ENCODE assay signal across 24 cellular contexts in the genomic region with DNA sequence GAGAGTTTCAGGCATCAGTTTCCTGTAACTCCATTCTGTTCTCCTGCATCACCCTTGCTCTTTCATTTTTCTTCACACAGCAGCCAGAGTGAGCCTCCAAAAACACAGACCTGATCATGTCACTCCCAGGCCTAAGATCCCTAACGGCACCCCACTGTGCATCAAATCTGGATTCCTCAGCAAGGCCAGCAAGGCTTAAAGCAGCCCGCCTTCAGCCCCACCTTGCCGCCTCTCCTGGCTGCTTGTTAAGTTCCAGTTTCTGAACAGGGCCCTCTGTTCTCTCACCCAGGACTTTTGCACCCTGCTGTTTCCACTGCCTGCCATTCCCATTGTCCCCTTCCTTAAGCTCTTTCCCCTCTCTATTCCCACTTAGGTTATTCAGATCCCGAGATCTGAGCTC. TPM values are rescaled to one million over a fixed set of nuclear protein-coding genes. Genes with fewer than 3 reads are reported as not detected.
DNase-seq lines count a peak whose midpoint lies in the region; ATAC-seq and TF ChIP-seq lines count a peak whose summit lies in the region.
"Had no signal": no experiment of that assay in that cellular context is flagged by ENCODE, and none has a peak within 500 bp of the region (broad histone marks: within the 10 kb centered on the region; RNA-seq: fewer than 3 reads in every experiment).

No MANE protein-coding gene starts in this region.

- DNase-seq in DMS53 (lab: John Stamatoyannopoulos, UW) (peak; percentile 60), DMS53 treated with DMSO at 0.1 percent for 48 hours (lab: John Stamatoyannopoulos, UW; ENCODE audit: unreplicated experiment) (no peak), left lung (no peak), uterus (no peak)
- DNase-seq: 8988T; activated CD4-positive, alpha-beta memory T cell treated with anti-CD3 and anti-CD28 coated beads for 36 hours; activated naive CD4-positive, alpha-beta T cell treated with Interleukin-2 at 50 U/mL for 16 hours; anterior cingulate cortex; effector memory CD8-positive, alpha-beta T cell; head of caudate nucleus; immature natural killer cell; naive B cell; NCI-H1417 treated with DMSO at 0.1 percent for 48 hours; NCI-H2171; NCI-H526 treated with DMSO at 0.1 percent for 48 hours; ovary; stimulated activated CD4-positive, alpha-beta T cell treated with anti-CD3 and anti-CD28 coated beads, Interleukin-4, amount 100 ng/mL, for 1 hour; T-helper 17 cell; WERI-Rb-1 had no signal

- intact Hi-C loops in left lung (cut with DNase I) (no loop called here), uterus (cut with DNase I; ENCODE audit: low total_unique reads) (no loop called here)

- H3K9me3 Mint-ChIP-seq in stimulated activated memory B cell treated with anti-CD40 and anti-IgM and Interleukin-4, amounts not matched to agents 10 μg/mL and 1 μg/mL and 100 μg/mL, for 72 hours, result peaks cover 2% of the 10 kb centered on the region
- H3K9me3 Mint-ChIP-seq: activated CD4-positive, alpha-beta memory T cell treated with anti-CD3 and anti-CD28 coated beads for 36 hours; effector memory CD8-positive, alpha-beta T cell; immature natural killer cell; naive B cell had no signal

- H3K27me3 Mint-ChIP-seq in stimulated activated memory B cell treated with anti-CD40 and anti-IgM and Interleukin-4, amounts not matched to agents 10 μg/mL and 1 μg/mL and 100 μg/mL, for 72 hours, result peaks cover 12% of the 10 kb centered on the region

- TF ChIP-seq POLR2A in uterus (IDR thresholded peaks at IDR 0.05), result no peak

- no peaks in the 10 kb centered on the region for H3K36me3 Mint-ChIP-seq in stimulated activated memory B cell treated with anti-CD40 and anti-IgM and Interleukin-4, amounts not matched to agents 10 μg/mL and 1 μg/mL and 100 μg/mL, for 72 hours
- H3K36me3 Mint-ChIP-seq: activated CD4-positive, alpha-beta memory T cell treated with anti-CD3 and anti-CD28 coated beads for 36 hours; immature natural killer cell; naive B cell had no signal

- H3K27ac ChIP-seq in left lung (peak overlapping the region; percentile 14 to 46), uterus (no peak overlapping the region)
- H3K27ac ChIP-seq: ovary, WERI-Rb-1 had no signal

- H3K27ac Mint-ChIP-seq in stimulated activated memory B cell treated with anti-CD40 and anti-IgM and Interleukin-4, amounts not matched to agents 10 μg/mL and 1 μg/mL and 100 μg/mL, for 72 hours, result no peak overlapping the region
- H3K27ac Mint-ChIP-seq: activated CD4-positive, alpha-beta memory T cell treated with anti-CD3 and anti-CD28 coated beads for 36 hours; effector memory CD8-positive, alpha-beta T cell; immature natural killer cell; T-helper 17 cell had no signal

- peaks cover 8% of the 10 kb centered on the region for H3K4me1 Mint-ChIP-seq in stimulated activated memory B cell treated with anti-CD40 and anti-IgM and Interleukin-4, amounts not matched to agents 10 μg/mL and 1 μg/mL and 100 μg/mL, for 72 hours
- H3K4me1 Mint-ChIP-seq: immature natural killer cell had no signal

- no peaks in the 10 kb centered on the region for H3K27me3 ChIP-seq in left lung
- H3K27me3 ChIP-seq in uterus, result no peaks in the 10 kb centered on the region
- H3K27me3 ChIP-seq: ovary had no signal

- ATAC-seq in left lung (no peak), GM21381 (IDR thresholded peaks at IDR 0.05; ENCODE audit: unreplicated experiment) (no peak)
- ATAC-seq in stimulated activated memory B cell treated with anti-CD40 and anti-IgM and Interleukin-4, amounts not matched to agents 10 μg/mL and 1 μg/mL and 100 μg/mL, for 72 hours, result no peak
- ATAC-seq: effector memory CD8-positive, alpha-beta T cell; T-helper 17 cell had no signal

- H3K4me3 ChIP-seq in left lung (no peak overlapping the region), uterus (no peak overlapping the region)
- H3K4me3 ChIP-seq: lung, ovary had no signal

- H3K4me1 ChIP-seq in left lung (peaks cover 20% of the 10 kb centered on the region in 2 donors), uterus (no peaks in the 10 kb centered on the region)

- H3K4me3 Mint-ChIP-seq in stimulated activated memory B cell treated with anti-CD40 and anti-IgM and Interleukin-4, amounts not matched to agents 10 μg/mL and 1 μg/mL and 100 μg/mL, for 72 hours, result no peak overlapping the region
- H3K4me3 Mint-ChIP-seq: activated CD4-positive, alpha-beta memory T cell treated with anti-CD3 and anti-CD28 coated beads for 36 hours; effector memory CD8-positive, alpha-beta T cell; immature natural killer cell; naive B cell; T-helper 17 cell had no signal

- H3K36me3 ChIP-seq in left lung (no peaks in the 10 kb centered on the region), uterus (no peaks in the 10 kb centered on the region)
- H3K36me3 ChIP-seq: ovary, WERI-Rb-1 had no signal

- H3K9me3 ChIP-seq in left lung (no peaks in the 10 kb centered on the region), uterus (no peaks in the 10 kb centered on the region)
- H3K9me3 ChIP-seq: ovary had no signal

- TF ChIP-seq CTCF in left lung (IDR thresholded peaks at IDR 0.05), result no peak
- no peak for TF ChIP-seq CTCF in uterus (IDR thresholded peaks at IDR 0.05)

RNA-seq across cellular contexts. Expression of a gene that starts 29.3 kb away (rescaled TPM):
- total RNA-seq in left lung, result 100 to 1,000 TPM; 101 to 212 TPM
- total RNA-seq in uterus, result under 1 TPM in 1 of 4 donors, not detected in 3; 0.62 TPM
- total RNA-seq: activated CD4-positive, alpha-beta memory T cell treated with anti-CD3 and anti-CD28 coated beads for 36 hours had no signal

RNA-seq across cellular contexts. Expression of a gene that starts 33.0 kb away (rescaled TPM):
- not detected for total RNA-seq in left lung
- not detected for total RNA-seq in uterus
- total RNA-seq: activated CD4-positive, alpha-beta memory T cell treated with anti-CD3 and anti-CD28 coated beads for 36 hours; cerebellum; ovary; subcutaneous adipose tissue; T-helper 17 cell had no signal

RNA-seq across cellular contexts. Expression of a gene that starts 47.8 kb away (rescaled TPM):
- total RNA-seq in left lung (1 to 10 TPM; 7.3 to 9.9 TPM), uterus (10 to 100 TPM in 1 of 4 donors, 1 to 10 TPM in 3; 3.3 to 17.1 (median 7.6) TPM)

RNA-seq across cellular contexts. Expression of a gene that starts 49.9 kb away (rescaled TPM):
- total RNA-seq in left lung (10 to 100 TPM; 52.6 to 63.8 TPM), uterus (10 to 100 TPM in 1 of 4 donors, 1 to 10 TPM in 1, under 1 TPM in 2; 0.51 to 10.7 (median 2.9) TPM)

RNA-seq across cellular contexts. Expression of a gene that starts 57.0 kb away (rescaled TPM):
- total RNA-seq in left lung (100 to 1,000 TPM; 128 to 587 TPM), uterus (1 to 10 TPM in 3 of 4 donors, under 1 TPM in 1; 0.69 to 7.1 (median 3.1) TPM)
- total RNA-seq: T-helper 17 cell had no signal

Comparison
In these comparisons a context has a peak if more than half of its experiments do, and no peak if none do; other contexts are left out.
1. H3K27ac ChIP-seq: peak in left lung (2 of 2); none in uterus (0 of 2).
2. RNA of a gene that starts 29.3 kb away (total RNA-seq): 101 to 212 TPM in left lung; 0.62 TPM in uterus; every median in the first group is over 10 times any median in the second.